1 cellular context compared by ENCODE assay signal in the genomic region with DNA sequence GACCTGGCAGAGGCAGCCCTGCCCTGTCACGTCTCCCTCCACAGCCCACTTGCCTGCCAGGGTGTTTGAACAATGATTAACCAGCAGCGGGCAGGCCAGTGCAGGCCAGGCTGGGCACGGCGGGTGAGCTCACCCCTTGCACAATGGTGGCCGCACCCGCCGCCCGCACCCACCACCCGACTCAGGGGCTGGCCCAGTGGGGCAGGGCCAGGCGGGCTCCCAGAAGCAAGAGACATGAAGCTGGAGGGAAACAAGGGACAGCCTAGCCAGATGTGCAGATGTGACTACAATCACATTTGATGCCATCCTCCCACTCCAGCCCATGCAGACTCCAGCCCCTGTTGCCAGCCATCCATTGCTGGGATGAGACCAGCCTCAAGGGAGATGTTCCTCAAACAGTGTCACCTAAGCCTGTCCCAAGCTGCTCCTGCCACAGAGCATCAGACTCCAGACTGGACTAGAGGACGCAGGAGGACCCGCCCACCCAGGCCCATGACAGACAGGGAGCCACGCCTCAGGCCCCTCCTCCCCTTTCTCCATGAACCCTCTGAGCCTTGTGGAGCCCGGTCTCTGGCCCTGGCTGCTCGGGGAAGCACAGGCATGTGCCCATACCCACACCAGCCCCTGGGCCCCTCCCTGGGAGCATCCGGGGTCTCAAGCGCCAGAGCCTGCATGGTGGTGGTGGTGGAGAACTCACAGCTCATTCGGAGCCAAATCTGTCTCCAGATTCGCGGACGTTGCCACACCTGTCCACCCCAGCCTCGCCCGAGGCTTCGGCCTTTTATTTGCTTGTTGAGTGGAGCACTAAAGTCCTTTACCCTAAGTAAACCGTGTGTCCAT.
TF ChIP-seq lines count a peak whose summit lies in the region.

No MANE protein-coding gene starts in this region.

TF ChIP-seq in GM23338, 12 proteins besides CTCF, POLR2A, EP300 and RAD21:
- TF ChIP-seq ZNF462 (CRISPR knock-in tag; IDR thresholded peaks at IDR 0.05) = no peak
- TF ChIP-seq NANOG (IDR thresholded peaks at IDR 0.05; ENCODE audit: borderline replicate concordance) = no peak
- TF ChIP-seq EZH2phosphoT487 (IDR thresholded peaks at IDR 0.05; ENCODE audit: unreplicated experiment) = no peak
- TF ChIP-seq ETS1 (IDR thresholded peaks at IDR 0.05) = no peak
- no peak for TF ChIP-seq ZNF114 (CRISPR knock-in tag; IDR thresholded peaks at IDR 0.05)
- no peak for TF ChIP-seq EZH2 (IDR thresholded peaks at IDR 0.05; ENCODE audit: low read depth, unreplicated experiment)
- no peak for TF ChIP-seq STAT1 (IDR thresholded peaks at IDR 0.05; ENCODE audit: unreplicated experiment)
- no peak for TF ChIP-seq POLR2AphosphoS5 (IDR thresholded peaks at IDR 0.05; ENCODE audit: low read depth)
- no peak for TF ChIP-seq REST (IDR thresholded peaks at IDR 0.05; ENCODE audit: unreplicated experiment)
- TF ChIP-seq ZNF331 (CRISPR knock-in tag; IDR thresholded peaks at IDR 0.05; ENCODE audit: low read depth) = no peak
- no peak for TF ChIP-seq CREB1 (CRISPR knock-in tag; IDR thresholded peaks at IDR 0.05; ENCODE audit: low read depth)
- TF ChIP-seq JUNB (IDR thresholded peaks at IDR 0.05; ENCODE audit: unreplicated experiment) = no peak
TF ChIP-seq in GM23338: peak in this region for 0.
